11 cellular contexts compared by ENCODE assay signal in the genomic region with DNA sequence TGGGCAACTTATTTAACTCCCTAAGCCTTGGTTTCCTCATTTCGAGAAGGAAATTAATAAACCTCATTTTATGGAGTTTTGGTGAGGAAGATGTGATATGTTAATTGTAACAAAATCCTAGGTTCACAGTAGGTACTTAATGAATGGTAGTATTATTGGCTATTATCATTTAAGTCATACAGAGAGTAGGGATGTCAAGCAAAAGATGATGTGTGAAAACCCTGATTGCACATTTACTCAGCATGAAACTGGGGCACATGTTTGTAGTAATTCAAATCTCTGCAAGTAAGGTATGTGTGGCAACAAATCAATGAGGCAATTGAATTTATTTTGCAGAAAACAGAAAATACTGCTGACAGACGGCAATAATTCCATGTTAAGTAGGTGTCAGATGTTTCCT.
"Had no signal": no experiment of that assay in that cellular context is flagged by ENCODE, and none has a peak within 500 bp of the region (broad histone marks: within the 10 kb centered on the region; RNA-seq: fewer than 3 reads in every experiment).

No MANE protein-coding gene starts in this region.

- H2AFZ ChIP-seq: GM23248, GM23338 had no signal

- H3K27ac ChIP-seq: GM23248 had no signal

- H3K4me3 ChIP-seq: GM23248, GM23338, HAP-1 had no signal

- FAIRE-seq: H1, H54 had no signal

- H3K9me3 ChIP-seq: HAP-1 had no signal

- H3K4me2 ChIP-seq: GM23338 had no signal

- H3K9ac ChIP-seq: GM23248 had no signal

- H3K4me1 ChIP-seq: HAP-1 had no signal

- ATAC-seq: GM23338, HCT116 had no signal

- H3K36me3 ChIP-seq: HAP-1 had no signal

- DNase-seq: GM23248, GOT3, H7, H9, HCEC 1CT, HFFc6 had no signal
